Comparison of ENCODE assay signal across 1 cellular context in the genomic region with DNA sequence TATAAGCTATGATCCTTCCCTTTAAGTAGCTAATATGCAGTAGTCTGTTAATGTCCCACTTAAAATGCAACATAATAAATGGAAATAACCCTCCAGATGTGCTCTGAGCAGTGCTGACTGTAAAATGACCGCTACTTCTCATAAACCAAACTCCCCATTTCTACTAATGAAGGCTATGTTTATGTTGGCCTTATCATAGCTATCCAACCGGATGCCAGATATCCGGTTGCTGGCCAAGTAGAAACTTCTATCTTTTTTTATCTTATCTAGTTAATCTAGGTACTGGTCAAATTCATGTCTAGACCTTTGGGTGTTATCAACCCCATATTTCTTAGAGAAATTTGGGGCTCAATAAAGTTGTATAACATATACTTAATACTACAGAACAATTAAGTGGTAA.
TF ChIP-seq lines count a peak whose summit lies in the region.

No MANE protein-coding gene starts in this region.

TF ChIP-seq in GM23338, 12 proteins besides CTCF, POLR2A, EP300 and RAD21:
- TF ChIP-seq ZNF462 (CRISPR knock-in tag; IDR thresholded peaks at IDR 0.05) (no peak), ETS1 (IDR thresholded peaks at IDR 0.05) (no peak), STAT1 (IDR thresholded peaks at IDR 0.05; ENCODE audit: unreplicated experiment) (no peak), EZH2 (IDR thresholded peaks at IDR 0.05; ENCODE audit: low read depth, unreplicated experiment) (no peak), CREB1 (CRISPR knock-in tag; IDR thresholded peaks at IDR 0.05; ENCODE audit: low read depth) (no peak), NANOG (IDR thresholded peaks at IDR 0.05; ENCODE audit: borderline replicate concordance) (no peak), ZNF331 (CRISPR knock-in tag; IDR thresholded peaks at IDR 0.05; ENCODE audit: low read depth) (no peak), ZNF114 (CRISPR knock-in tag; IDR thresholded peaks at IDR 0.05) (no peak), EZH2phosphoT487 (IDR thresholded peaks at IDR 0.05; ENCODE audit: unreplicated experiment) (no peak), JUNB (IDR thresholded peaks at IDR 0.05; ENCODE audit: unreplicated experiment) (no peak), POLR2AphosphoS5 (IDR thresholded peaks at IDR 0.05; ENCODE audit: low read depth) (no peak)
- TF ChIP-seq, protein P1, sequence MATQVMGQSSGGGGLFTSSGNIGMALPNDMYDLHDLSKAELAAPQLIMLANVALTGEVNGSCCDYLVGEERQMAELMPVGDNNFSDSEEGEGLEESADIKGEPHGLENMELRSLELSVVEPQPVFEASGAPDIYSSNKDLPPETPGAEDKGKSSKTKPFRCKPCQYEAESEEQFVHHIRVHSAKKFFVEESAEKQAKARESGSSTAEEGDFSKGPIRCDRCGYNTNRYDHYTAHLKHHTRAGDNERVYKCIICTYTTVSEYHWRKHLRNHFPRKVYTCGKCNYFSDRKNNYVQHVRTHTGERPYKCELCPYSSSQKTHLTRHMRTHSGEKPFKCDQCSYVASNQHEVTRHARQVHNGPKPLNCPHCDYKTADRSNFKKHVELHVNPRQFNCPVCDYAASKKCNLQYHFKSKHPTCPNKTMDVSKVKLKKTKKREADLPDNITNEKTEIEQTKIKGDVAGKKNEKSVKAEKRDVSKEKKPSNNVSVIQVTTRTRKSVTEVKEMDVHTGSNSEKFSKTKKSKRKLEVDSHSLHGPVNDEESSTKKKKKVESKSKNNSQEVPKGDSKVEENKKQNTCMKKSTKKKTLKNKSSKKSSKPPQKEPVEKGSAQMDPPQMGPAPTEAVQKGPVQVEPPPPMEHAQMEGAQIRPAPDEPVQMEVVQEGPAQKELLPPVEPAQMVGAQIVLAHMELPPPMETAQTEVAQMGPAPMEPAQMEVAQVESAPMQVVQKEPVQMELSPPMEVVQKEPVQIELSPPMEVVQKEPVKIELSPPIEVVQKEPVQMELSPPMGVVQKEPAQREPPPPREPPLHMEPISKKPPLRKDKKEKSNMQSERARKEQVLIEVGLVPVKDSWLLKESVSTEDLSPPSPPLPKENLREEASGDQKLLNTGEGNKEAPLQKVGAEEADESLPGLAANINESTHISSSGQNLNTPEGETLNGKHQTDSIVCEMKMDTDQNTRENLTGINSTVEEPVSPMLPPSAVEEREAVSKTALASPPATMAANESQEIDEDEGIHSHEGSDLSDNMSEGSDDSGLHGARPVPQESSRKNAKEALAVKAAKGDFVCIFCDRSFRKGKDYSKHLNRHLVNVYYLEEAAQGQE (IDR thresholded peaks at IDR 0.05; ENCODE audit: unreplicated experiment): no peak
